15 cellular contexts compared by ENCODE assay signal in the genomic region with DNA sequence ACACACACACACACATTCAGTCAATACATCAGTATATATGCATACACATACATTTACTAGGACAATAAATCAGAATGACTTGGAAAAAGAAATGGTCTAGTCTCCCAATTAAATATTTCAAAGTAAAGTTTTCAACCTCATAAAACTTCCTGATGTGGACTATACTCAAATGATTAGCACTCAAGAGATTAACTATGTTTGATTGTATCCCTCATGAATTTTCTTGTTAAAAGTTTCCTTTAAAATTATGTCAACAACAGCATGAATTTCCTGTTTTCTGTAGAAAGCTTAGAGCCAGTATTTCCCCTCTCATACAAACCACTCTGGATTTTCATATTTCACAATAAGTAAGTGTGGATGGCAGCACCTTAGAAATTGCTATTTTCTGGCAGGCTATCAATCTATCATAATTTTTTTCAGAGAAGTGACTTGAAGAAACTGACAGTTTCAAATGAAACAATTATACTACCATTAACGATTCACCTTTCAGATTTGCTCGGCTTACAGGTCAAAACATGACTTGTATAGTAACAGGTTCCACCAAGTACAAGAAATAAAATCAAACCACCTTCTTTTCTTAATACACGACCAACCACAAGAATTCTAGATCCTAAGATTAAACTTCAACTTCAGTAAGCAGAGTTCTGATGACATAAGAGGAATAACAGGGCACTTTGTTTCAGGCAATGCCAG. TPM values are rescaled to one million over a fixed set of nuclear protein-coding genes. Genes with fewer than 3 reads are reported as not detected.
DNase-seq lines count a peak whose midpoint lies in the region; ATAC-seq and TF ChIP-seq lines count a peak whose summit lies in the region.
"Had no signal": no experiment of that assay in that cellular context is flagged by ENCODE, and none has a peak within 500 bp of the region (broad histone marks: within the 10 kb centered on the region; RNA-seq: fewer than 3 reads in every experiment).

No MANE protein-coding gene starts in this region.

- H3K4me3 ChIP-seq in endodermal cell (ENCODE audit: low read length), result no peak overlapping the region

- no peak overlapping the region for H3K9ac ChIP-seq in endodermal cell (ENCODE audit: extremely low read depth, low read length, poor library complexity, severe bottlenecking)

- peaks cover 48% of the 10 kb centered on the region for H3K36me3 Mint-ChIP-seq in T-helper 1 cell treated with Interleukin-12 subunit alpha and Interleukin-12 subunit beta and Interleukin-4 antibody, amounts not matched to agents 30 μg/mL and 1 μg/mL, for 36 hours (ENCODE audit: low read depth)
- peaks cover 38% of the 10 kb centered on the region for H3K36me3 Mint-ChIP-seq in endodermal cell (ENCODE audit: low read depth)

- no peaks in the 10 kb centered on the region for H3K27me3 ChIP-seq in endodermal cell (ENCODE audit: control insufficient read depth, insufficient read depth, low read length, poor library complexity, severe bottlenecking)

- peaks cover 32% of the 10 kb centered on the region for H3K4me1 Mint-ChIP-seq in T-helper 1 cell treated with Interleukin-12 subunit alpha and Interleukin-12 subunit beta and Interleukin-4 antibody, amounts not matched to agents 30 μg/mL and 1 μg/mL, for 36 hours (ENCODE audit: low read depth)
- H3K4me1 Mint-ChIP-seq in endodermal cell, result peaks cover 4% of the 10 kb centered on the region

- peaks cover 68% of the 10 kb centered on the region for H3K36me3 ChIP-seq in endodermal cell (ENCODE audit: control insufficient read depth, insufficient read depth, low read length)

- no peak overlapping the region for H3K4me3 Mint-ChIP-seq in T-helper 1 cell treated with Interleukin-12 subunit alpha and Interleukin-12 subunit beta and Interleukin-4 antibody, amounts not matched to agents 30 μg/mL and 1 μg/mL, for 36 hours
- no peak overlapping the region for H3K4me3 Mint-ChIP-seq in endodermal cell

- peak overlapping the region; percentile 10 for H3K27ac Mint-ChIP-seq in T-helper 1 cell treated with Interleukin-12 subunit alpha and Interleukin-12 subunit beta and Interleukin-4 antibody, amounts not matched to agents 30 μg/mL and 1 μg/mL, for 36 hours
- peak overlapping the region; percentile 9 for H3K27ac Mint-ChIP-seq in endodermal cell

- no peak for ATAC-seq in GM21723 (IDR thresholded peaks at IDR 0.05; ENCODE audit: unreplicated experiment)

- DNase-seq in T-helper 1 cell (no peak), endodermal cell (no peak), renal cortical epithelial cell (ENCODE audit: low read depth) (peak; percentile 90), CD1c-positive myeloid dendritic cell (ENCODE audit: extremely low spot score) (no peak), Ammon's horn (ENCODE audit: low spot score) (no peak)
- DNase-seq: activated CD4-positive, alpha-beta T cell treated with anti-CD3 and anti-CD28 coated beads for 1 hour; anterior cingulate cortex; GOT3; NCI-H1092 treated with DMSO at 0.1 percent for 48 hours; NCI-H69; right cardiac atrium; SHP77 treated with DMSO at 0.1 percent for 48 hours had no signal

- H3K9me3 Mint-ChIP-seq in T-helper 1 cell treated with Interleukin-12 subunit alpha and Interleukin-12 subunit beta and Interleukin-4 antibody, amounts not matched to agents 30 μg/mL and 1 μg/mL, for 36 hours, result no peaks in the 10 kb centered on the region
- no peaks in the 10 kb centered on the region for H3K9me3 Mint-ChIP-seq in endodermal cell

- TF ChIP-seq CTCF in VCaP (conservative IDR thresholded peaks at IDR 0.05) (no peak), endodermal cell (conservative IDR thresholded peaks at IDR 0.05) (no peak)

- no peaks in the 10 kb centered on the region for H3K4me1 ChIP-seq in endodermal cell (ENCODE audit: control insufficient read depth, insufficient read depth, low read length)

- H3K9me3 ChIP-seq in endodermal cell (ENCODE audit: control insufficient read depth, low read length), result no peaks in the 10 kb centered on the region

- H3K27ac ChIP-seq in VCaP, result peak overlapping the region; percentile 93
- H3K27ac ChIP-seq in endodermal cell (ENCODE audit: low read depth, low read length), result no peak overlapping the region

- WGBS in endodermal cell (ENCODE audit: insufficient coverage in 1 of 2, insufficient read length in 1 of 2), 2 experiments, result 88 to 96% methylated on average over 3 of the region's 3 CpGs

- H3K27me3 Mint-ChIP-seq in T-helper 1 cell treated with Interleukin-12 subunit alpha and Interleukin-12 subunit beta and Interleukin-4 antibody, amounts not matched to agents 30 μg/mL and 1 μg/mL, for 36 hours (ENCODE audit: low read depth), result no peaks in the 10 kb centered on the region
- H3K27me3 Mint-ChIP-seq in endodermal cell (ENCODE audit: insufficient read depth), result no peaks in the 10 kb centered on the region

RNA-seq across cellular contexts. Expression of a gene that starts 20.9 kb away (rescaled TPM):
- total RNA-seq in endodermal cell, result 10 to 100 TPM; 29.6 to 41.6 TPM
- polyA plus RNA-seq in endodermal cell (2013, experiment 1 of 2), result 10.4 TPM
- 12.1 TPM for polyA plus RNA-seq in endodermal cell (2013, experiment 2 of 2)
- 17.4 and 26.9 TPM in 2 replicates for total RNA-seq in renal cortical epithelial cell
